Comparison of ENCODE assay signal across 1 cellular context in the genomic region with DNA sequence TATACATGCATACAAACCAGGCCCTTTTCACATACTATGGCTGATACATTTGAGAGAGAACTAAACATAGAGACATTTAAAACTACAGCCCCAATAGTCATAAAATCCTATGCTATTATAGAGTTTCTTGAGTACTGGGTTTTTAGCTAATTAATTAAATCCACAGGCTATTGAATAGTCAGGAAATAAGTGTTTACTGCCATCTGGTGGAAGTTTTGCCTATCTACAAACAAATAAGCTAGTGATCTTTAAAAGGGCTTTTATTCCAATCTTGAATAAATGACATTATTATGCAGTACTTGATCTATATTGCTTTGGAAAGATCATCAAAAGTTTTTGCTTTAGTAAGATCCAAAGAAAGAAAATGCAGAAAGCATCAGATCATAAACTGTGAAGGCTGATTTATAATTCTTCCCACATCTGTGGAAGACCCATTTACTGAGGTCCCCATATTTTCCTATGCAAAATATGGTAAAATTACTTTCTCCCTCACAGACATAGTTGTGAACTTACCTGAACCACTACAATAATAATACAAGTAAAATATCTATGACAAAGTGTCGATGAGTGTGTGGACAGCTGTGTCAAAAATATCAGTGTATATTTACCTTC.
TF ChIP-seq lines count a peak whose summit lies in the region.

No MANE protein-coding gene starts in this region.

TF ChIP-seq in HEK293, 187 proteins besides CTCF, POLR2A, EP300 and RAD21 (continued from another document):
- TF ChIP-seq, protein P1, sequence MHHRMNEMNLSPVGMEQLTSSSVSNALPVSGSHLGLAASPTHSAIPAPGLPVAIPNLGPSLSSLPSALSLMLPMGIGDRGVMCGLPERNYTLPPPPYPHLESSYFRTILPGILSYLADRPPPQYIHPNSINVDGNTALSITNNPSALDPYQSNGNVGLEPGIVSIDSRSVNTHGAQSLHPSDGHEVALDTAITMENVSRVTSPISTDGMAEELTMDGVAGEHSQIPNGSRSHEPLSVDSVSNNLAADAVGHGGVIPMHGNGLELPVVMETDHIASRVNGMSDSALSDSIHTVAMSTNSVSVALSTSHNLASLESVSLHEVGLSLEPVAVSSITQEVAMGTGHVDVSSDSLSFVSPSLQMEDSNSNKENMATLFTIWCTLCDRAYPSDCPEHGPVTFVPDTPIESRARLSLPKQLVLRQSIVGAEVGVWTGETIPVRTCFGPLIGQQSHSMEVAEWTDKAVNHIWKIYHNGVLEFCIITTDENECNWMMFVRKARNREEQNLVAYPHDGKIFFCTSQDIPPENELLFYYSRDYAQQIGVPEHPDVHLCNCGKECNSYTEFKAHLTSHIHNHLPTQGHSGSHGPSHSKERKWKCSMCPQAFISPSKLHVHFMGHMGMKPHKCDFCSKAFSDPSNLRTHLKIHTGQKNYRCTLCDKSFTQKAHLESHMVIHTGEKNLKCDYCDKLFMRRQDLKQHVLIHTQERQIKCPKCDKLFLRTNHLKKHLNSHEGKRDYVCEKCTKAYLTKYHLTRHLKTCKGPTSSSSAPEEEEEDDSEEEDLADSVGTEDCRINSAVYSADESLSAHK (tag by site-specific recombination; IDR thresholded peaks at IDR 0.05), result no peak
- TF ChIP-seq ZFP3 (tag by site-specific recombination; IDR thresholded peaks at IDR 0.05; ENCODE audit: low read depth) (no peak), SCRT2 (tag by site-specific recombination; IDR thresholded peaks at IDR 0.05) (peak; percentile 82), ZNF488 (tag by site-specific recombination; IDR thresholded peaks at IDR 0.05) (no peak), OVOL3 (tag by site-specific recombination; IDR thresholded peaks at IDR 0.05) (no peak)
TF ChIP-seq in HEK293: peak in this region for 4.
